ENCODE assay signal across 12 cellular contexts in the genomic region with DNA sequence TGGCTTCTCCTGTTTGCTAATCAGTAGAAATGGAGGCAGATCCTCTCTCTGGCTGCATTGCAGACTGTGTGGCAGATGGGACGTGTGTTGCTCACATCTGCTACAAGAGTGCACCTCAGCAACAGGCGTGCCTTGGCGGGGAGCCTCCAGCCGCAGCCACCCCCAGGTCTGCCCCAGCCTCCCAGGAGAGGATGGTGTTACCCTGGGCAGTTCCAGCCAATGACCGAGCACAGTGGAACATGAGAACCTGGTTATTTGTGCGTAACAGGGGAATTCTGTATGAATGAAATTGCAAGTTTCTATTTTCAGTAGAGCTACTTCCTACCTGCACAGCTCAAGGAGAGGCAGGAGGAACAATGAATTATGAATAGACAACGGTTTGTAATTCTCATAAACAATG.
DNase-seq lines count a peak whose midpoint lies in the region; ATAC-seq and TF ChIP-seq lines count a peak whose summit lies in the region.
"Had no signal": no experiment of that assay in that cellular context is flagged by ENCODE, and none has a peak within 500 bp of the region (broad histone marks: within the 10 kb centered on the region; RNA-seq: fewer than 3 reads in every experiment).

No MANE protein-coding gene starts in this region.

- no peaks in the 10 kb centered on the region for H3K9me2 ChIP-seq in MM.1S (replicated peaks; ENCODE audit: insufficient read depth, low read length)

- TF ChIP-seq CTCF in GM12865 (IDR thresholded peaks at IDR 0.05; ENCODE audit: insufficient read depth, low read depth, low read length, missing control alignments), result no peak
- no peak for TF ChIP-seq CTCF in natural killer cell (IDR thresholded peaks at IDR 0.05)
- no peak for TF ChIP-seq CTCF in MM.1S (IDR thresholded peaks at IDR 0.05; ENCODE audit: low read length)

- no peak overlapping the region for H3K27ac ChIP-seq in MM.1S (ENCODE audit: low read length)
- H3K27ac ChIP-seq: BLaER1, foreskin keratinocyte, right lobe of liver had no signal

- no peak overlapping the region for H3K9ac ChIP-seq in MM.1S (ENCODE audit: low read length)
- H3K9ac ChIP-seq: BLaER1 had no signal

- H3K4me3 ChIP-seq in GM12865 (ENCODE audit: low read depth, low read length) (no peak overlapping the region), MM.1S (ENCODE audit: low read length) (no peak overlapping the region)
- H3K4me3 ChIP-seq: BLaER1, right lobe of liver had no signal

- in situ Hi-C loops in KBM-7 (cut with MboI; ENCODE audit: low pct_unique_long_range_greater_than_20kb, low sequenced_read_pairs), result no loop called here

- no peaks in the 10 kb centered on the region for H3K27me3 ChIP-seq in MM.1S (replicated peaks; ENCODE audit: insufficient read depth, low read length)
- H3K27me3 ChIP-seq: BLaER1, foreskin keratinocyte, right lobe of liver had no signal

- ATAC-seq in GM19397 (IDR thresholded peaks at IDR 0.05; ENCODE audit: unreplicated experiment) (peak; percentile 98), HG02870 (IDR thresholded peaks at IDR 0.05; ENCODE audit: unreplicated experiment) (peak; percentile 79), HG03571 (IDR thresholded peaks at IDR 0.05; ENCODE audit: unreplicated experiment) (peak; percentile 95), natural killer cell (no peak)
- ATAC-seq: activated T-cell treated with anti-CD3 and anti-CD28 coated beads, Interleukin-2, amount 50 U/mL, for 72 hours; foreskin keratinocyte; right lobe of liver had no signal

- H3K4me2 ChIP-seq in MM.1S (ENCODE audit: low read depth, low read length), result no peak overlapping the region
- H3K4me2 ChIP-seq: BLaER1 had no signal

- H3K36me3 Mint-ChIP-seq in natural killer cell, result no peaks in the 10 kb centered on the region

- H3K36me3 ChIP-seq in MM.1S (replicated peaks; ENCODE audit: insufficient read depth, low read length), result no peaks in the 10 kb centered on the region
- H3K36me3 ChIP-seq: BLaER1, right lobe of liver had no signal

- DNase-seq in GM12865 (ENCODE audit: low read depth) (peak; percentile 86), globus pallidus (ENCODE audit: low spot score) (no peak), KBM-7 (no peak), natural killer cell (no peak), MM.1S (no peak)
- DNase-seq: activated T-cell treated with anti-CD3 and anti-CD28 coated beads, Interleukin-2, amount 50 U/mL, for 72 hours; foreskin keratinocyte; right lobe of liver had no signal

- H3K4me1 Mint-ChIP-seq in natural killer cell, result no peaks in the 10 kb centered on the region

- no peaks in the 10 kb centered on the region for H3K4me1 ChIP-seq in MM.1S (ENCODE audit: low read length)
- H3K4me1 ChIP-seq: BLaER1, foreskin keratinocyte, right lobe of liver had no signal

- H3K79me2 ChIP-seq in MM.1S (ENCODE audit: low read length), result no peaks in the 10 kb centered on the region

- no peak overlapping the region for H3K4me3 Mint-ChIP-seq in natural killer cell
- H3K4me3 Mint-ChIP-seq: activated T-cell treated with anti-CD3 and anti-CD28 coated beads, Interleukin-2, amount 50 U/mL, for 72 hours had no signal

- no peak overlapping the region for H2AFZ ChIP-seq in MM.1S (ENCODE audit: low read length)

- intact Hi-C loops in natural killer cell (cut with micrococcal nuclease), result no loop called here

- H3K9me3 ChIP-seq in MM.1S (replicated peaks; ENCODE audit: insufficient read depth, low read length), result no peaks in the 10 kb centered on the region
- H3K9me3 ChIP-seq: BLaER1, right lobe of liver had no signal

- peaks cover 0 to 2% of the 10 kb centered on the region in 2 donors for H3K27me3 Mint-ChIP-seq in natural killer cell (ENCODE audit: low read depth in 2 of 2)

- no peaks in the 10 kb centered on the region for H4K20me1 ChIP-seq in MM.1S (ENCODE audit: insufficient read depth, low read length)
- H4K20me1 ChIP-seq: BLaER1 had no signal

- H3K9me3 Mint-ChIP-seq in natural killer cell, result peaks cover 4% of the 10 kb centered on the region in 2 donors
- H3K9me3 Mint-ChIP-seq: activated T-cell treated with anti-CD3 and anti-CD28 coated beads, Interleukin-2, amount 50 U/mL, for 72 hours had no signal

- no peaks in the 10 kb centered on the region for H3F3A ChIP-seq in MM.1S (ENCODE audit: insufficient read depth, low read length)

- no peak overlapping the region for H3K27ac Mint-ChIP-seq in natural killer cell
- H3K27ac Mint-ChIP-seq: activated T-cell treated with anti-CD3 and anti-CD28 coated beads, Interleukin-2, amount 50 U/mL, for 72 hours had no signal

Comparison
In these comparisons a context has a peak if more than half of its experiments do, and no peak if none do; other contexts are left out.
1. ATAC-seq: peak in GM19397 (single experiment), HG02870 (single experiment) and HG03571 (single experiment); none in natural killer cell (0 of 3).